8 cellular contexts compared by ENCODE assay signal in genomic region chr5:180209137-180209581, GRCh38. TPM values are rescaled to one million over a fixed set of nuclear protein-coding genes. Genes with fewer than 3 reads are reported as not detected.
DNase-seq lines count a peak whose midpoint lies in the region; ATAC-seq, FAIRE-seq and TF ChIP-seq lines count a peak whose summit lies in the region.
"Had no signal": no experiment of that assay in that cellular context is flagged by ENCODE, and none has a peak within 500 bp of the region (broad histone marks: within the 10 kb centered on the region; RNA-seq: fewer than 3 reads in every experiment).

RASGEF1C (minus strand) TSS chr5:180209211; CDS start chr5:180138052, 71,159 bp downstream.

- WGBS in gastroesophageal sphincter (ENCODE audit: low coverage in 1 of 2), 2 donors = 7% methylated on average over 17 of the region's 55 CpGs; no CpG with 5 or more reads in 1 of the 2 donors
- 2 to 11% (median 10%) methylated on average over 14 to 55 of the region's 55 CpGs for WGBS in ovary, 3 donors
- WGBS in thyroid gland, 2 donors = 31% methylated on average over 2 of the region's 55 CpGs; no CpG with 5 or more reads in 1 of the 2 donors

- no peaks in the 10 kb centered on the region; the same call in 1 of the 2 replicates for H3F3A ChIP-seq in PC-9 (ENCODE audit: insufficient read depth, low read depth)

- CTCF ChIA-PET in PC-9 (lab: Charles Lee) = interaction anchor here (0.6 to 0.9 kb wide), 3 partner anchors 105 to 289 kb away, joined by 3 to 5 read pairs (median 3); no protein-coding TSS in a partner anchor

- H3K9me3 ChIP-seq in PC-9 (ENCODE audit: insufficient read depth, low read depth) (no peaks in the 10 kb centered on the region), gastroesophageal sphincter (no peaks in the 10 kb centered on the region), ovary (no peaks in the 10 kb centered on the region), thyroid gland (no peaks in the 10 kb centered on the region)
- H3K9me3 ChIP-seq: neutrophil had no signal

- TF ChIP-seq EP300 in gastroesophageal sphincter (IDR thresholded peaks at IDR 0.05) (no peak), ovary (IDR thresholded peaks at IDR 0.05) (no peak)

- intact Hi-C loops in PC-9 (cut with micrococcal nuclease; ENCODE audit: unreplicated experiment) (loop anchor here (5.0 to 10.0 kb wide), 2 partner anchors 92 to 396 kb away; no protein-coding TSS in a partner anchor), ovary (cut with DNase I) (loop anchor here in 1 of 4 donors (5.0 kb wide), 1 partner anchor 82 kb away; no protein-coding TSS in a partner anchor), thyroid gland (cut with DNase I) (loop anchor here (5.0 kb wide), 1 partner anchor 77 kb away; no protein-coding TSS in a partner anchor)

- TF ChIP-seq CTCF in PC-9 (conservative IDR thresholded peaks at IDR 0.05) = peak; percentile 36; the same call in 1 of the 2 replicates
- TF ChIP-seq CTCF in gastroesophageal sphincter (IDR thresholded peaks at IDR 0.05) = peak in 3 of 4 experiments; percentile 50 to 67 (median 51)
- TF ChIP-seq CTCF in ovary (IDR thresholded peaks at IDR 0.05) = peak in 1 of 3 donors; percentile 38
- peak in 3 of 6 experiments; percentile 63 to 73 (median 73) for TF ChIP-seq CTCF in thyroid gland (IDR thresholded peaks at IDR 0.05)

- H3K9me2 ChIP-seq in PC-9 (ENCODE audit: insufficient read depth) = no peaks in the 10 kb centered on the region

- no peak within 1 kb of the TSS for H2AFZ ChIP-seq in PC-9

- no peaks in the 10 kb centered on the region; the same call in 1 of the 2 replicates for H3K27me3 ChIP-seq in PC-9 (ENCODE audit: insufficient read depth, low read depth)
- peaks cover 74% of the 10 kb centered on the region for H3K27me3 ChIP-seq in gastroesophageal sphincter
- H3K27me3 ChIP-seq in ovary = no peaks in the 10 kb centered on the region
- H3K27me3 ChIP-seq in thyroid gland = no peaks in the 10 kb centered on the region

- TF ChIP-seq POLR2A in GM12891 (IDR thresholded peaks at IDR 0.05; ENCODE audit: low read depth, low read length) = no peak
- TF ChIP-seq POLR2A in gastroesophageal sphincter (IDR thresholded peaks at IDR 0.05) = no peak
- no peak for TF ChIP-seq POLR2A in ovary (IDR thresholded peaks at IDR 0.05)
- no peak for TF ChIP-seq POLR2A in thyroid gland (IDR thresholded peaks at IDR 0.05)

- H3K36me3 ChIP-seq in PC-9 (ENCODE audit: low read depth) = no peaks in the 10 kb centered on the region
- H3K36me3 ChIP-seq in gastroesophageal sphincter = no peaks in the 10 kb centered on the region
- H3K36me3 ChIP-seq in ovary = no peaks in the 10 kb centered on the region
- no peaks in the 10 kb centered on the region for H3K36me3 ChIP-seq in thyroid gland
- H3K36me3 ChIP-seq: neutrophil had no signal

- no TSS peak for BruUV-seq in PC-9 (replicated peaks; lab: Mats Ljungman, UMichigan)

- H3K79me2 ChIP-seq in PC-9 (ENCODE audit: low read depth) = no peaks in the 10 kb centered on the region

- H3K4me3 ChIP-seq in PC-9 (peak within 1 kb of the TSS; percentile 39; the same call in 1 of the 2 replicates), gastroesophageal sphincter (peak within 1 kb of the TSS; percentile 12 to 50), ovary (no peak within 1 kb of the TSS), thyroid gland (replicated peaks in 1 of 3) (peak within 1 kb of the TSS in 1 of 3 donors; percentile 7)

- H3K27ac ChIP-seq in PC-9 (no peak within 1 kb of the TSS), gastroesophageal sphincter (peak within 1 kb of the TSS in 2 of 4 donors; percentile 24 to 55), ovary (no peak within 1 kb of the TSS), thyroid gland (no peak within 1 kb of the TSS)
- H3K27ac ChIP-seq: neutrophil had no signal

- peak; percentile 70 for FAIRE-seq in GM12891 (lab: Jason Lieb, UNC)

- H3K4me1 ChIP-seq in PC-9 (replicated peaks; ENCODE audit: insufficient read depth) (no peaks in the 10 kb centered on the region), gastroesophageal sphincter (peaks cover 0 to 23% (median 0%) of the 10 kb centered on the region in 3 donors), ovary (ENCODE audit: insufficient read depth) (peaks cover 1% of the 10 kb centered on the region), thyroid gland (peaks cover 10 to 11% of the 10 kb centered on the region in 2 donors)

- POLR2A ChIA-PET in PC-9 (lab: Charles Lee; ENCODE audit: unreplicated experiment) = no interaction called here

- no peaks in the 10 kb centered on the region for H4K20me1 ChIP-seq in PC-9 (ENCODE audit: insufficient read depth)

- DNase-seq in GM12891 (ENCODE audit: insufficient read length, low spot score) (peak; percentile 86), PC-9 (peak in 1 of 2 experiments; percentile 72), ovary (peak; percentile 33 to 77 (median 55)), thyroid gland (peak; percentile 70 to 76)
- peak in 3 of 4 experiments; percentile 15 to 59 (median 30) for DNase-seq in activated naive CD4-positive, alpha-beta T cell (lab: John Stamatoyannopoulos, UW)

- peak; percentile 75 for ATAC-seq in HG02973 (IDR thresholded peaks at IDR 0.05; ENCODE audit: unreplicated experiment)
- ATAC-seq in gastroesophageal sphincter = peak; percentile 87

- peak within 1 kb of the TSS; percentile 73 for H3K4me2 ChIP-seq in PC-9

TF ChIP-seq in GM12891, 5 proteins besides CTCF, POLR2A, EP300 and RAD21:
- TF ChIP-seq POU2F2 (IDR thresholded peaks at IDR 0.05; ENCODE audit: low read depth, low read length) (no peak), TAF1 (IDR thresholded peaks at IDR 0.05; ENCODE audit: low read depth, low read length) (no peak), PAX5 (IDR thresholded peaks at IDR 0.05; ENCODE audit: insufficient read depth, low read length, severe bottlenecking) (no peak), POLR2AphosphoS5 (IDR thresholded peaks at IDR 0.05; ENCODE audit: low read depth, low read length) (no peak), SPI1 (IDR thresholded peaks at IDR 0.05; ENCODE audit: low read depth, low read length) (no peak)

RNA-seq across cellular contexts. Expression of gene RASGEF1C, which starts in this region (rescaled TPM):
- polyA plus RNA-seq in GM12891 (2012; ENCODE audit: low read depth, missing spikeins) = not detected
- not detected in 2 replicates for total RNA-seq in PC-9 (2021)
- 1 to 10 TPM in 2 of 4 donors, under 1 TPM in 2; 0.81 to 8.4 (median 2.0) TPM for total RNA-seq in gastroesophageal sphincter
- total RNA-seq in ovary = under 1 TPM in 5 of 7 donors, not detected in 2; 0.22 to 0.57 (median 0.38) TPM
- polyA plus RNA-seq in ovary = under 1 TPM; 0.13 to 0.97 TPM
- 1 to 10 TPM in 3 of 4 donors, under 1 TPM in 1; 0.58 to 4.0 (median 2.1) TPM for total RNA-seq in thyroid gland

Comparison
In these comparisons a context has a peak if more than half of its experiments do, and no peak if none do; other contexts are left out.
1. Peak in DNase-seq in ovary; RNA of the gene not detected or under 1 TPM.